ENCODE assay signal across 9 cellular contexts in the genomic region with DNA sequence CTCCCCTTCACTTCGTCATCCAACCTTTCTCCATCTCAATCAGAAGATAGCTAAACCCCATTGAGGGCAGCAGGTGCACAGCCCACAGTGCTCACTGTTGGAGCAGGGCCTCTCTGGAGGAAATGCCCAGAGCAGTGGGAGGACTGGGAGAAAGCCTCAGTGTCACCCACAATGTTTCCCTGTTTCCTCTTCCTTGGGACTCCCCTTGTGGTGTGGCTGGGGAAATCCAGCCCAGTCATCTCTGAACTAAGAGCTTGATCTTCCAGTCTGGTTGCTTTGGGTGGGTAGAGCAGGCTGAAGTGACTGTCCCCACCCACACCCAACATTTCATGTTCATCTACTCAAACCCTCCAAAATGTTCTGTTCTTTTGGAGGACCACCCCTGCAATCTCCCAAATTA. TPM values are rescaled to one million over a fixed set of nuclear protein-coding genes. Genes with fewer than 3 reads are reported as not detected.
DNase-seq lines count a peak whose midpoint lies in the region; ATAC-seq and TF ChIP-seq lines count a peak whose summit lies in the region.
"Had no signal": no experiment of that assay in that cellular context is flagged by ENCODE, and none has a peak within 500 bp of the region (broad histone marks: within the 10 kb centered on the region; RNA-seq: fewer than 3 reads in every experiment).

No MANE protein-coding gene starts in this region.

- no peaks in the 10 kb centered on the region for H3K4me1 ChIP-seq in foreskin keratinocyte
- H3K4me1 ChIP-seq in Karpas-422 (ENCODE audit: low read length) = peaks cover 74% of the 10 kb centered on the region

- H3K36me3 ChIP-seq in Karpas-422 (ENCODE audit: insufficient read depth, low read length) = no peaks in the 10 kb centered on the region

- no peaks in the 10 kb centered on the region for H3K9me3 Mint-ChIP-seq in T-helper 2 cell treated with Interferon-gamma antibody and Interleukin-4, amounts not matched to agents 5 μg/mL and 100 μg/mL, for 36 hours
- H3K9me3 Mint-ChIP-seq: naive B cell had no signal

- peak overlapping the region; percentile 53 for H3K27ac Mint-ChIP-seq in T-helper 2 cell treated with Interferon-gamma antibody and Interleukin-4, amounts not matched to agents 5 μg/mL and 100 μg/mL, for 36 hours

- no peaks in the 10 kb centered on the region for H3K36me3 Mint-ChIP-seq in T-helper 2 cell treated with Interferon-gamma antibody and Interleukin-4, amounts not matched to agents 5 μg/mL and 100 μg/mL, for 36 hours (ENCODE audit: low read depth)
- H3K36me3 Mint-ChIP-seq: naive B cell had no signal

- no peak overlapping the region for H3K27ac ChIP-seq in foreskin keratinocyte
- no peak overlapping the region for H3K27ac ChIP-seq in Karpas-422 (ENCODE audit: low read length)

- peak overlapping the region; percentile 6 for H3K4me3 Mint-ChIP-seq in T-helper 2 cell treated with Interferon-gamma antibody and Interleukin-4, amounts not matched to agents 5 μg/mL and 100 μg/mL, for 36 hours
- H3K4me3 Mint-ChIP-seq: naive B cell had no signal

- no peaks in the 10 kb centered on the region for H3K9me2 ChIP-seq in Karpas-422 (replicated peaks; ENCODE audit: insufficient read depth, low read length)

- TF ChIP-seq CTCF in GM12872 (IDR thresholded peaks at IDR 0.05; ENCODE audit: insufficient read depth, low read depth, low read length) (0 out of 3 replicates have a peak, but pooled peaks have one; percentile 16), foreskin keratinocyte (conservative IDR thresholded peaks at IDR 0.05) (no peak)

- H3K4me1 Mint-ChIP-seq in T-helper 2 cell treated with Interferon-gamma antibody and Interleukin-4, amounts not matched to agents 5 μg/mL and 100 μg/mL, for 36 hours (ENCODE audit: low read depth) = peaks cover 28% of the 10 kb centered on the region

- peak; percentile 38 for ATAC-seq in GM21825 (IDR thresholded peaks at IDR 0.05; ENCODE audit: unreplicated experiment)
- ATAC-seq in foreskin keratinocyte = peak; percentile 57
- ATAC-seq in GM21515 (IDR thresholded peaks at IDR 0.05; ENCODE audit: unreplicated experiment) = no peak

- no peaks in the 10 kb centered on the region for H3K9me3 ChIP-seq in Karpas-422 (ENCODE audit: low read length)

- no peaks in the 10 kb centered on the region for H3K27me3 ChIP-seq in foreskin keratinocyte
- H3K27me3 ChIP-seq in Karpas-422 (ENCODE audit: low read length) = no peaks in the 10 kb centered on the region

- no peak overlapping the region for H3K9ac ChIP-seq in Karpas-422 (ENCODE audit: low read length)

- no peak overlapping the region for H3K4me2 ChIP-seq in Karpas-422 (ENCODE audit: low read depth, low read length, poor library complexity, severe bottlenecking)

- H4K20me1 ChIP-seq in Karpas-422 (ENCODE audit: insufficient read depth, low read depth, low read length) = no peaks in the 10 kb centered on the region

- no peak overlapping the region for H2AFZ ChIP-seq in Karpas-422 (ENCODE audit: low read length)

- H3K4me3 ChIP-seq in Karpas-422 (ENCODE audit: low read length) = no peak overlapping the region

- no peaks in the 10 kb centered on the region for H3K79me2 ChIP-seq in Karpas-422 (ENCODE audit: low read length)

- DNase-seq in T-helper 2 cell treated with Interferon-gamma antibody and Interleukin-4, amounts not matched to agents 5 μg/mL and 100 μg/mL, for 36 hours (ENCODE audit: low spot score) = peak; percentile 93
- DNase-seq in foreskin keratinocyte (no peak), Karpas-422 (no peak), NCI-H510A (lab: John Stamatoyannopoulos, UW) (no peak)
- no peak for DNase-seq in NK-92 treated with Interleukin-12 subunit alpha and Interleukin-12 subunit beta, amount 100 ng/mL, for 24 hours (lab: John Stamatoyannopoulos, UW)
- DNase-seq: naive B cell had no signal

- H3K27me3 Mint-ChIP-seq in T-helper 2 cell treated with Interferon-gamma antibody and Interleukin-4, amounts not matched to agents 5 μg/mL and 100 μg/mL, for 36 hours (ENCODE audit: low read depth) = no peaks in the 10 kb centered on the region
- H3K27me3 Mint-ChIP-seq: naive B cell had no signal

RNA-seq across cellular contexts. Expression of gene EED, which starts 29.8 kb away (rescaled TPM):
- 26.0 and 29.4 TPM in 2 replicates for total RNA-seq in foreskin keratinocyte
- polyA plus RNA-seq in foreskin keratinocyte = 19.2 and 22.3 TPM in 2 replicates
- total RNA-seq in Karpas-422 (2014; rRNA removed; shearing (Covaris generic); ENCODE audit: low replicate concordance) = 100 and 137 TPM in 2 replicates
